ENCODE assay signal across 10 cellular contexts in the genomic region with DNA sequence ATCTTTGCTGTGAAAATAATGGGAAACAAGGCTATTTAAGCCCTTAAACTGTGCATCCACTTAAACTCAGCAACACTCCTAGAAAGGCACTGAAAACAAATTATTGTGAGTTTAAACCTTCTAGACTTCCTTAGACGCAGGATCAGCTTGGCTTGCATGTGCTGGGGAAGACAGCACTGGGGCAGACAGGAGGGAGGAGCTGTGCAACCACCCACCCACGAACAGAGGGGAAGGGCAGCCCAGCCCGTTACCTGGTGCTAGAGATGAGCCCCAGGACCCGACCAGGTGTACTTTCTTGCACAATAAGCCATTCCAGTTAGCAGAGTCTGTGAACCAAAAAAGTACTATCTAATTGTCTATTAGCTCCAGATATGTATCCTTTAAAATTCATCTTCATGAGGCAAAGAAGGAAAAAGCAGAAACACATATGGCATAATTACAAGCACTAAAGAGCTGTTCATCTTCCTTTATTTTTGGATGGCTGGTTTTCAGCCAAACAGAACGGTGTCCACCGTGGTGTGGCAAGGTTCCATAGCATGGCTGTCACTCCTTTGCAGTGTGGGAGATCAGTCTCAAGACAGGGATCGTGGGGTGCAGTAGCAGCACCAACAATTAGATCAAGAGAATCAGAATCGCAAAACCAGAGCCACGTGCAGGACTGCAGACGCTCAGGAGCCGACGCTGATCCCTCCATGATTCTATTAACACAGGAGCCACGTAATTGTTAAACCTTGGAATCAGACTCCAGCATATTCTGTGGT.
DNase-seq lines count a peak whose midpoint lies in the region; ATAC-seq and TF ChIP-seq lines count a peak whose summit lies in the region.
"Had no signal": no experiment of that assay in that cellular context is flagged by ENCODE, and none has a peak within 500 bp of the region (broad histone marks: within the 10 kb centered on the region; RNA-seq: fewer than 3 reads in every experiment).

No MANE protein-coding gene starts in this region.

- H3K27me3 Mint-ChIP-seq in activated naive CD4-positive, alpha-beta T cell treated with anti-CD3 and anti-CD28 coated beads for 36 hours (ENCODE audit: low read depth) = no peaks in the 10 kb centered on the region
- no peaks in the 10 kb centered on the region for H3K27me3 Mint-ChIP-seq in central memory CD8-positive, alpha-beta T cell

- H3K36me3 ChIP-seq in thymus (ENCODE audit: control insufficient read depth, insufficient read depth) (peaks cover 25% of the 10 kb centered on the region), adrenal gland (replicated peaks in 1 of 2) (no peaks in the 10 kb centered on the region)

- H3K4me1 Mint-ChIP-seq in activated naive CD4-positive, alpha-beta T cell treated with anti-CD3 and anti-CD28 coated beads for 36 hours (ENCODE audit: low read depth) = peaks cover 86% of the 10 kb centered on the region
- H3K4me1 Mint-ChIP-seq in central memory CD8-positive, alpha-beta T cell = peaks cover 69% of the 10 kb centered on the region

- H3K9me3 ChIP-seq in thymus (ENCODE audit: control insufficient read depth) (no peaks in the 10 kb centered on the region), adrenal gland (replicated peaks in 1 of 3) (no peaks in the 10 kb centered on the region)

- CTCF ChIA-PET in activated naive CD4-positive, alpha-beta T cell treated with anti-CD3 and anti-CD28 coated beads for 36 hours (lab: Charles Lee) = interaction anchor here (1.0 to 3.5 kb wide), 7 partner anchors 10 to 130 kb away, joined by 3 to 17 read pairs (median 4); no protein-coding TSS in a partner anchor

- peak overlapping the region; percentile 98 for H3K27ac Mint-ChIP-seq in activated naive CD4-positive, alpha-beta T cell treated with anti-CD3 and anti-CD28 coated beads for 36 hours
- H3K27ac Mint-ChIP-seq in central memory CD8-positive, alpha-beta T cell (ENCODE audit: low read depth) = peak overlapping the region; percentile 80

- H3K4me1 ChIP-seq in thymus (ENCODE audit: control insufficient read depth, insufficient read depth, low read length) (peaks cover 15% of the 10 kb centered on the region), adrenal gland (replicated peaks in 1 of 2) (peaks cover 0 to 5% of the 10 kb centered on the region in 2 donors)

- H3K27ac ChIP-seq in thymus (ENCODE audit: low read depth) (peak overlapping the region; percentile 19), adrenal gland (peak overlapping the region in 1 of 5 donors; percentile 26)

- 57% methylated on average over 13 of the region's 13 CpGs for WGBS in thymus
- 65 to 75% (median 69%) methylated on average over 13 of the region's 13 CpGs for WGBS in adrenal gland, 4 donors

- H3K27me3 ChIP-seq in thymus (ENCODE audit: control insufficient read depth, insufficient read depth) (no peaks in the 10 kb centered on the region), adrenal gland (no peaks in the 10 kb centered on the region)

- H3K9me3 Mint-ChIP-seq in activated naive CD4-positive, alpha-beta T cell treated with anti-CD3 and anti-CD28 coated beads for 36 hours = peaks cover 5% of the 10 kb centered on the region
- H3K9me3 Mint-ChIP-seq in central memory CD8-positive, alpha-beta T cell = no peaks in the 10 kb centered on the region

- H3K4me3 Mint-ChIP-seq in activated naive CD4-positive, alpha-beta T cell treated with anti-CD3 and anti-CD28 coated beads for 36 hours = peak overlapping the region; percentile 58
- H3K4me3 Mint-ChIP-seq in central memory CD8-positive, alpha-beta T cell = peak overlapping the region; percentile 74

- no peak for TF ChIP-seq POLR2A in adrenal gland (IDR thresholded peaks at IDR 0.05)

- H3K4me3 ChIP-seq in thymus (ENCODE audit: low read length) (no peak overlapping the region), adrenal gland (no peak overlapping the region)

- intact Hi-C loops in activated naive CD4-positive, alpha-beta T cell treated with anti-CD3 and anti-CD28 coated beads for 36 hours (cut with micrococcal nuclease) = loop anchor here (1.0 kb wide), 1 partner anchor 8 kb away; no protein-coding TSS in a partner anchor
- intact Hi-C loops in adrenal gland (cut with DNase I) = loop anchor here in 1 of 2 donors (10.0 kb wide), 1 partner anchor 127 kb away; no protein-coding TSS in a partner anchor

- no peak for TF ChIP-seq CTCF in adrenal gland (IDR thresholded peaks at IDR 0.05)

- peaks cover 56% of the 10 kb centered on the region for H3K36me3 Mint-ChIP-seq in activated naive CD4-positive, alpha-beta T cell treated with anti-CD3 and anti-CD28 coated beads for 36 hours (ENCODE audit: low read depth)
- peaks cover 35% of the 10 kb centered on the region for H3K36me3 Mint-ChIP-seq in central memory CD8-positive, alpha-beta T cell (ENCODE audit: insufficient read depth)

- ATAC-seq in HG03460 (IDR thresholded peaks at IDR 0.05; ENCODE audit: unreplicated experiment) = peak; percentile 38
- peak; percentile 12 for ATAC-seq in central memory CD8-positive, alpha-beta T cell (replicated peaks; ENCODE audit: extremely low read depth, poor library complexity, severe bottlenecking)
- ATAC-seq: Panc1 had no signal

- DNase-seq in activated naive CD4-positive, alpha-beta T cell treated with anti-CD3 and anti-CD28 coated beads for 36 hours = no peak
- no peak for DNase-seq in activated naive CD4-positive, alpha-beta T cell treated with anti-CD3 and anti-CD28 coated beads, Interleukin-2, amount 50 U/mL, for 16 hours
- no peak for DNase-seq in central memory CD8-positive, alpha-beta T cell (ENCODE audit: low spot score in 2 of 2)
- DNase-seq in HT-29 (ENCODE audit: low spot score) (no peak), OCI-M1 (lab: John Stamatoyannopoulos, UW) (no peak), adrenal gland (no peak)
- DNase-seq: C1 segment of cervical spinal cord had no signal
